34 cellular contexts compared by ENCODE assay signal in the genomic region with DNA sequence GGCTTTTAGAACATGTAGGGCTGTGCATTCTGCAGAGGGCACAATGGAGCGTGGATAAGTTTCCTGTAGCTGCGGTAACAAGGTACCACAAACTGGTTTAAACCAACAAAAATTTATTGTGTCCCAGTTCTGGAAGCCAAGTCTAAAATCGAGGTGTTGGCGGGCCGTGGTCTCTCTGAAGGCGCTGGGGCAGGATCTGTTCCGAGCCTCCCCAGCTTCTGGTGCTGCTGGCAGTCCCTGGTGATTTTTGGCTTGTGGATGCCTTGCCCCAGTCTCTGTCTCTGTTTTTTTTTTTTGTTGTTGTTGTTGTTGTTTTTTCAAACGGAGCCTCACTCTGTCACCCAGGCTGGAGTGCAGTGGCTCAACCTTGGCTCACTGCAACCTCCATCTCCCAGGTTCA.
"Had no signal": no experiment of that assay in that cellular context is flagged by ENCODE, and none has a peak within 500 bp of the region (broad histone marks: within the 10 kb centered on the region; RNA-seq: fewer than 3 reads in every experiment).

No MANE protein-coding gene starts in this region.

- H3K4me1 Mint-ChIP-seq: activated CD4-positive, alpha-beta memory T cell treated with anti-CD3 and anti-CD28 coated beads, Interleukin-2, amount 10 ng/mL, durations not matched to agents 7 days and 5 days; activated CD4-positive, alpha-beta T cell treated with anti-CD3 and anti-CD28 coated beads for 36 hours; activated CD4-positive, alpha-beta T cell treated with anti-CD3 and anti-CD28 coated beads, Interleukin-2, amount 10 ng/mL, durations not matched to agents 7 days and 5 days; activated T-helper 17 cell treated with anti-CD3 and anti-CD28 coated beads, Interleukin-2, amount 50 U/mL, for 72 hours had no signal

- H3K4me3 Mint-ChIP-seq: activated CD4-positive, alpha-beta memory T cell treated with anti-CD3 and anti-CD28 coated beads, Interleukin-2, amount 10 ng/mL, durations not matched to agents 7 days and 5 days; activated CD4-positive, alpha-beta T cell treated with anti-CD3 and anti-CD28 coated beads for 36 hours; activated CD4-positive, alpha-beta T cell treated with anti-CD3 and anti-CD28 coated beads, Interleukin-2, amount 10 ng/mL, durations not matched to agents 7 days and 5 days; activated naive CD8-positive, alpha-beta T cell; activated T-cell treated with anti-CD3 and anti-CD28 coated beads, Interleukin-2, amount 50 U/mL, for 24 hours; activated T-helper 17 cell treated with anti-CD3 and anti-CD28 coated beads, Interleukin-2, amount 50 U/mL, for 72 hours; effector memory CD8-positive, alpha-beta T cell had no signal

- FAIRE-seq: astrocyte, bronchial epithelial cell, colon, endometrium, endothelial cell of umbilical vein, frontal cortex had no signal

- H3K27me3 ChIP-seq: brain microvascular endothelial cell, heart right ventricle had no signal

- H3K36me3 ChIP-seq: brain microvascular endothelial cell had no signal

- H3K4me3 ChIP-seq: heart right ventricle had no signal

- H3K27ac ChIP-seq: brain microvascular endothelial cell, epithelial cell of prostate had no signal

- H3K27ac Mint-ChIP-seq: activated CD4-positive, alpha-beta memory T cell treated with anti-CD3 and anti-CD28 coated beads, Interleukin-2, amount 10 ng/mL, durations not matched to agents 7 days and 5 days; activated CD4-positive, alpha-beta T cell treated with anti-CD3 and anti-CD28 coated beads for 36 hours; activated CD4-positive, alpha-beta T cell treated with anti-CD3 and anti-CD28 coated beads, Interleukin-2, amount 10 ng/mL, durations not matched to agents 7 days and 5 days; activated naive CD8-positive, alpha-beta T cell; activated T-cell treated with anti-CD3 and anti-CD28 coated beads, Interleukin-2, amount 50 U/mL, for 24 hours; activated T-helper 17 cell treated with anti-CD3 and anti-CD28 coated beads, Interleukin-2, amount 50 U/mL, for 72 hours; effector memory CD8-positive, alpha-beta T cell had no signal

- H3K9me3 Mint-ChIP-seq: activated CD4-positive, alpha-beta memory T cell treated with anti-CD3 and anti-CD28 coated beads, Interleukin-2, amount 10 ng/mL, durations not matched to agents 7 days and 5 days; activated CD4-positive, alpha-beta T cell treated with anti-CD3 and anti-CD28 coated beads, Interleukin-2, amount 10 ng/mL, durations not matched to agents 7 days and 5 days; activated T-helper 17 cell treated with anti-CD3 and anti-CD28 coated beads, Interleukin-2, amount 50 U/mL, for 72 hours; effector memory CD8-positive, alpha-beta T cell had no signal

- H3K27me3 Mint-ChIP-seq: activated CD4-positive, alpha-beta memory T cell treated with anti-CD3 and anti-CD28 coated beads, Interleukin-2, amount 10 ng/mL, durations not matched to agents 7 days and 5 days; activated CD4-positive, alpha-beta T cell treated with anti-CD3 and anti-CD28 coated beads for 36 hours; activated CD4-positive, alpha-beta T cell treated with anti-CD3 and anti-CD28 coated beads, Interleukin-2, amount 10 ng/mL, durations not matched to agents 7 days and 5 days; activated naive CD8-positive, alpha-beta T cell; activated T-cell treated with anti-CD3 and anti-CD28 coated beads, Interleukin-2, amount 50 U/mL, for 24 hours; activated T-helper 17 cell treated with anti-CD3 and anti-CD28 coated beads, Interleukin-2, amount 50 U/mL, for 72 hours; effector memory CD8-positive, alpha-beta T cell had no signal

- ATAC-seq: activated CD4-positive, alpha-beta T cell treated with anti-CD3 and anti-CD28 coated beads for 36 hours; activated T-helper 17 cell treated with anti-CD3 and anti-CD28 coated beads, Interleukin-2, amount 50 U/mL, for 72 hours; effector memory CD8-positive, alpha-beta T cell; esophagus mucosa had no signal

- DNase-seq: activated CD4-positive, alpha-beta memory T cell treated with anti-CD3 and anti-CD28 coated beads, Interleukin-2, amount 10 ng/mL, durations not matched to agents 7 days and 5 days; activated CD4-positive, alpha-beta T cell treated with anti-CD3 and anti-CD28 coated beads for 36 hours; activated CD4-positive, alpha-beta T cell treated with anti-CD3 and anti-CD28 coated beads, Interleukin-2, amount 10 ng/mL, durations not matched to agents 7 days and 5 days; activated CD4-positive, alpha-beta T cell treated with anti-CD3 and anti-CD28 coated beads, Interleukin-2, amount 50 U/mL, for 4 hours; activated CD4-positive, CD25-positive, alpha-beta regulatory T cell; activated CD4-positive, CD25-positive, alpha-beta regulatory T cell treated with anti-CD3 and anti-CD28 coated beads, Interleukin-2, amount 50 U/mL, for 72 hours; activated CD8-positive, alpha-beta memory T cell treated with anti-CD3 and anti-CD28 coated beads, Interleukin-2, amount 50 U/mL, for 48 hours; activated effector memory CD4-positive, alpha-beta T cell treated with Interleukin-2 at 50 U/mL for 16 hours; activated gamma-delta T cell treated with Interleukin-2 at 50 U/mL for 16 hours; activated naive CD4-positive, alpha-beta T cell treated with anti-CD3 and anti-CD28 coated beads, Interleukin-2, amount 50 U/mL, for 16 hours; activated naive CD4-positive, alpha-beta T cell treated with Interleukin-2 at 50 U/mL for 16 hours; activated T-cell treated with anti-CD3 and anti-CD28 coated beads for 4 hours; activated T-cell treated with anti-CD3 and anti-CD28 coated beads, Interleukin-2, amount 50 U/mL, for 24 hours; amniotic stem cell; anterior cingulate cortex; caudate nucleus; cortex of kidney; dermis blood vessel endothelial cell; effector CD4-positive, alpha-beta T cell; effector memory CD8-positive, alpha-beta T cell; glutamatergic neuron; heart right ventricle; T-helper 2 cell had no signal
